Comparison of ENCODE assay signal across 25 cellular contexts in the genomic region with DNA sequence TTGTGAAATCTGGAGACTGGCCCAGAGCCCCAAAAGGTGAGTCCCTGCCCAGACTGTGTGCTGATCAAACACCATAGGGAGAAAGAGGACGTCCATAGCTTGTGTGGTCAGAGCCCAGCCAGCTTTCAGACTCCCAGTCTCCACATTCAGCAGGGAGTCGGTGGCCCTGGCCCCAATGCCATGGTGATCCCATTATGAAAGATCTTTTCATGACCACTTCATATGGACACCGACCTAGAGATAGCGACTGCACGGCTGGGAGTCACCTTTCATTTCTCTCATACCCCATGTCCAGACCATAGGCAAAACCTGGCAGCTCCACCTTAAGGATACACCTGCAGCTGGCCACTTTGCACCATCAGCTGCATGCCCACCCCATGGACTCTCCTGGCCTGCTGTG.
"Had no signal": no experiment of that assay in that cellular context is flagged by ENCODE, and none has a peak within 500 bp of the region (broad histone marks: within the 10 kb centered on the region; RNA-seq: fewer than 3 reads in every experiment).

No MANE protein-coding gene starts in this region.

- H3K36me3 ChIP-seq: colonic mucosa, gastrocnemius medialis, neural progenitor cell, thoracic aorta, uterus, WERI-Rb-1 had no signal

- ATAC-seq: gastrocnemius medialis; naive thymus-derived CD8-positive, alpha-beta T cell; right cardiac atrium had no signal

- H3K4me1 Mint-ChIP-seq: activated CD4-positive, alpha-beta memory T cell treated with anti-CD3 and anti-CD28 coated beads, Interleukin-2, amount 10 ng/mL, durations not matched to agents 7 days and 5 days; activated CD4-positive, alpha-beta T cell treated with anti-CD3 and anti-CD28 coated beads, Interleukin-2, amount 10 ng/mL, durations not matched to agents 7 days and 5 days; activated naive CD4-positive, alpha-beta T cell treated with anti-CD3 and anti-CD28 coated beads, Interleukin-2, amount 50 U/mL, for 24 hours; naive thymus-derived CD8-positive, alpha-beta T cell; neural progenitor cell had no signal

- H3K27ac Mint-ChIP-seq: activated CD4-positive, alpha-beta memory T cell treated with anti-CD3 and anti-CD28 coated beads, Interleukin-2, amount 10 ng/mL, durations not matched to agents 7 days and 5 days; activated CD4-positive, alpha-beta T cell treated with anti-CD3 and anti-CD28 coated beads, Interleukin-2, amount 10 ng/mL, durations not matched to agents 7 days and 5 days; neural progenitor cell; T-helper 1 cell treated with Interleukin-12 subunit alpha and Interleukin-12 subunit beta and Interleukin-4 antibody, amounts not matched to agents 30 μg/mL and 1 μg/mL, for 36 hours had no signal

- DNase-seq: activated CD4-positive, alpha-beta memory T cell treated with anti-CD3 and anti-CD28 coated beads, Interleukin-2, amount 10 ng/mL, durations not matched to agents 7 days and 5 days; activated CD4-positive, alpha-beta T cell treated with anti-CD3 and anti-CD28 coated beads, Interleukin-2, amount 10 ng/mL, durations not matched to agents 7 days and 5 days; activated CD4-positive, CD25-positive, alpha-beta regulatory T cell treated with anti-CD3 and anti-CD28 coated beads, Interleukin-2, amount 50 U/mL, for 72 hours; cerebellar nuclear complex; colonic mucosa; effector CD8-positive, alpha-beta T cell; gastrocnemius medialis; glutamatergic neuron; islet precursor cell; occipital lobe; stimulated activated CD4-positive, alpha-beta T cell treated with anti-CD3 and anti-CD28 coated beads, Interleukin-15, amount 100 ng/mL, for 24 hours; stimulated activated CD4-positive, alpha-beta T cell treated with anti-CD3 and anti-CD28 coated beads, Interleukin-2, amount 100 ng/mL, for 24 hours; stimulated activated naive CD4-positive, alpha-beta T cell treated with Interleukin-2 at 50 U/mL for 16 hours; SW 1271; T1000; trophoblast cell; uterus; WERI-Rb-1 had no signal

- H3K27ac ChIP-seq: colonic mucosa, gastrocnemius medialis, neural progenitor cell, parathyroid adenoma, thoracic aorta, uterus, WERI-Rb-1 had no signal

- H3K4me3 Mint-ChIP-seq: activated CD4-positive, alpha-beta memory T cell treated with anti-CD3 and anti-CD28 coated beads, Interleukin-2, amount 10 ng/mL, durations not matched to agents 7 days and 5 days; activated CD4-positive, alpha-beta T cell treated with anti-CD3 and anti-CD28 coated beads, Interleukin-2, amount 10 ng/mL, durations not matched to agents 7 days and 5 days; activated naive CD4-positive, alpha-beta T cell treated with anti-CD3 and anti-CD28 coated beads, Interleukin-2, amount 50 U/mL, for 24 hours; naive thymus-derived CD8-positive, alpha-beta T cell; neural progenitor cell; T-helper 1 cell treated with Interleukin-12 subunit alpha and Interleukin-12 subunit beta and Interleukin-4 antibody, amounts not matched to agents 30 μg/mL and 1 μg/mL, for 36 hours had no signal

- H3K9me3 ChIP-seq: colonic mucosa, gastrocnemius medialis, thoracic aorta, uterus had no signal

- H3K9ac ChIP-seq: neural progenitor cell, parathyroid adenoma had no signal

- H3K4me3 ChIP-seq: colonic mucosa, gastrocnemius medialis, neural progenitor cell, thoracic aorta, uterus had no signal

- H3K36me3 Mint-ChIP-seq: activated naive CD4-positive, alpha-beta T cell treated with anti-CD3 and anti-CD28 coated beads, Interleukin-2, amount 50 U/mL, for 24 hours; naive thymus-derived CD8-positive, alpha-beta T cell; neural progenitor cell had no signal

- H3K4me1 ChIP-seq: colonic mucosa, gastrocnemius medialis, uterus had no signal

- H3K9me3 Mint-ChIP-seq: activated CD4-positive, alpha-beta memory T cell treated with anti-CD3 and anti-CD28 coated beads, Interleukin-2, amount 10 ng/mL, durations not matched to agents 7 days and 5 days; activated CD4-positive, alpha-beta T cell treated with anti-CD3 and anti-CD28 coated beads, Interleukin-2, amount 10 ng/mL, durations not matched to agents 7 days and 5 days; activated naive CD4-positive, alpha-beta T cell treated with anti-CD3 and anti-CD28 coated beads, Interleukin-2, amount 50 U/mL, for 24 hours; naive thymus-derived CD8-positive, alpha-beta T cell; neural progenitor cell; T-helper 1 cell treated with Interleukin-12 subunit alpha and Interleukin-12 subunit beta and Interleukin-4 antibody, amounts not matched to agents 30 μg/mL and 1 μg/mL, for 36 hours had no signal

- H3K27me3 ChIP-seq: colonic mucosa, gastrocnemius medialis, neural progenitor cell, uterus had no signal
